Comparison of ENCODE assay signal across 8 cellular contexts in the genomic region with DNA sequence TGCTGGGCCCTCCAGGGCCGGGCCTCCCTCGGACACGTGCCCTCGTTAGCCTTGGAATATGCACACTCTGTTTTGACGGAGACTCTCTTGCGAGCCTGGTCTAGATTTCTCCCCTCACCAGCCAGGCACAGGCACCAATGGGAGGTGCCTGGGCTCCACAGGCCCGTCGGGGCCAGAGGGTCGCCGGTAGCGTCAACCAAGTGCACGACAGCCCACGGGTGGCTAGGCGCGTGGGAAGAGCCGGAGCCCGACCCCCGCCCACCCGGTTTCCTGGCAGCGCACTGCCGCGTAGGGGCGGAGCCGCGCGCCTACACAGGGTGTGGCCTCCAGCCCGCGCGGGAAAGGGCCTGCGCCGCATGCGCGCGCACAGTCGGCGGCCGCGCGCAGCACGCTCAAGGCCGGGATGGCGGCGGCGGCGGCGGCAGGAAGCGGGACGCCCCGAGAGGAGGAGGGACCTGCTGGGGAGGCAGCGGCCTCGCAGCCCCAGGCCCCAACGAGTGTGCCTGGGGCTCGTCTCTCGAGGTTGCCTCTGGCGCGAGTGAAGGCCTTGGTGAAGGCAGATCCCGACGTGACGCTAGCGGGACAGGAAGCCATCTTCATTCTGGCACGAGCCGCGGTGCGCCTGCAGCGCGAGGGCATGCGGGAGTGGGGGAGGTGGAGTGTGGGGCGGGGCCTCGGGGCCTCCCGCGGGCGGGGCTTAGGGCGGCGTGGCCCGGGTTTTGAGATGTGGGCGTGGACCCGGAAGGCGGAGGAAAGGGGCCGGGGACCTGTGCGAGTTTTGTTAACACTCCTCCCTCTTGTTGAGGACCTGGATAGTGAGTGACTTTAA. TPM values are rescaled to one million over a fixed set of nuclear protein-coding genes. Genes with fewer than 3 reads are reported as not detected.
DNase-seq lines count a peak whose midpoint lies in the region; ATAC-seq, FAIRE-seq and TF ChIP-seq lines count a peak whose summit lies in the region.

A gene with protein sequence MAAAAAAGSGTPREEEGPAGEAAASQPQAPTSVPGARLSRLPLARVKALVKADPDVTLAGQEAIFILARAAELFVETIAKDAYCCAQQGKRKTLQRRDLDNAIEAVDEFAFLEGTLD (plus strand): TSS at position 367 of the 829 bp plus-strand sequence. CDS start 37 bp downstream, at position 404.

- H3K36me3 ChIP-seq in astrocyte (ENCODE audit: insufficient read depth, low read length), result peaks cover 8% of the 10 kb centered on the region
- H3K36me3 ChIP-seq in rectal smooth muscle tissue (ENCODE audit: control insufficient read depth, insufficient read depth, low read length), result no peaks in the 10 kb centered on the region
- no peaks in the 10 kb centered on the region for H3K36me3 ChIP-seq in vagina

- peak in 1 of 2 donors; percentile 82 for TF ChIP-seq POLR2A in vagina (IDR thresholded peaks at IDR 0.05)

- H3K4me3 ChIP-seq in astrocyte (ENCODE audit: insufficient read depth, low read depth, low read length) (peak within 1 kb of the TSS; percentile 74), rectal smooth muscle tissue (ENCODE audit: low read length) (peak within 1 kb of the TSS; percentile 87), vagina (peak within 1 kb of the TSS; percentile 58 to 63)

- no peaks in the 10 kb centered on the region for H3K27me3 Mint-ChIP-seq in astrocyte (ENCODE audit: low read depth, unreplicated experiment)

- TF ChIP-seq CTCF in astrocyte (IDR thresholded peaks at IDR 0.05; ENCODE audit: insufficient read depth, low read depth, low read length), result no peak
- TF ChIP-seq CTCF in vagina (IDR thresholded peaks at IDR 0.05), result peak in 1 of 3 experiments; percentile 22

- intact Hi-C loops in vagina (cut with DNase I), result no loop called here

- H3K4me2 ChIP-seq in astrocyte (ENCODE audit: low read length), result peak within 1 kb of the TSS; percentile 92

- peaks cover 16% of the 10 kb centered on the region for H3K36me3 Mint-ChIP-seq in astrocyte (ENCODE audit: low read depth, unreplicated experiment)

- H4K20me1 ChIP-seq in astrocyte (ENCODE audit: insufficient read depth, low read length), result no peaks in the 10 kb centered on the region

- peak within 1 kb of the TSS; percentile 100 for H2AFZ ChIP-seq in astrocyte (ENCODE audit: low read depth, low read length)

- H3K9me3 ChIP-seq in astrocyte (ENCODE audit: insufficient read depth, low read depth, low read length), result no peaks in the 10 kb centered on the region
- H3K9me3 ChIP-seq in vagina, result no peaks in the 10 kb centered on the region

- H3K9me3 Mint-ChIP-seq in astrocyte (ENCODE audit: unreplicated experiment), result peaks cover 2% of the 10 kb centered on the region

- H3K9ac ChIP-seq in astrocyte (ENCODE audit: low read length), result peak within 1 kb of the TSS; percentile 87
- H3K9ac ChIP-seq in rectal smooth muscle tissue (ENCODE audit: low read length), result peak within 1 kb of the TSS; percentile 75

- H3K4me1 Mint-ChIP-seq in astrocyte (ENCODE audit: low read depth, unreplicated experiment), result peaks cover 10% of the 10 kb centered on the region

- no peaks in the 10 kb centered on the region for H3K79me2 ChIP-seq in astrocyte (ENCODE audit: insufficient read depth, low read length)

- H3K4me1 ChIP-seq in astrocyte (ENCODE audit: insufficient read depth, low read length) (peaks cover 9% of the 10 kb centered on the region), rectal smooth muscle tissue (ENCODE audit: control insufficient read depth, insufficient read depth, low read length) (peaks cover 3% of the 10 kb centered on the region), vagina (peaks cover 5% of the 10 kb centered on the region)

- DNase-seq in NCI-H1930 (lab: John Stamatoyannopoulos, UW), result peak; percentile 79 to 82
- peak; percentile 82 for DNase-seq in T-helper 22 cell (ENCODE audit: low read depth)
- peak; percentile 73 for DNase-seq in astrocyte (ENCODE audit: low read depth)
- peak; percentile 74 for DNase-seq in hepatic stellate cell (ENCODE audit: low spot score)
- peak in 1 of 2 donors; percentile 93 for DNase-seq in vagina (ENCODE audit: extremely low spot score in 2 of 2)

- FAIRE-seq in astrocyte (lab: Jason Lieb, UNC), result no peak

- H3K4me3 Mint-ChIP-seq in astrocyte (ENCODE audit: unreplicated experiment), result peak within 1 kb of the TSS; percentile 86

- peak; percentile 76 for ATAC-seq in GM18508 (IDR thresholded peaks at IDR 0.05; ENCODE audit: insufficient read depth, unreplicated experiment)
- peak; percentile 90 for ATAC-seq in HG02973 (IDR thresholded peaks at IDR 0.05; ENCODE audit: unreplicated experiment)

- H3K27ac ChIP-seq in astrocyte (ENCODE audit: low read depth, low read length) (peak within 1 kb of the TSS; percentile 89), rectal smooth muscle tissue (ENCODE audit: low read depth, low read length) (peak within 1 kb of the TSS; percentile 96), vagina (peak within 1 kb of the TSS; percentile 88)

- H3K27ac Mint-ChIP-seq in astrocyte (ENCODE audit: unreplicated experiment), result peak within 1 kb of the TSS; percentile 77

- H3K27me3 ChIP-seq in astrocyte (ENCODE audit: insufficient read depth, low read length) (no peaks in the 10 kb centered on the region), rectal smooth muscle tissue (ENCODE audit: control insufficient read depth, insufficient read depth, low read length) (no peaks in the 10 kb centered on the region), vagina (no peaks in the 10 kb centered on the region)

RNA-seq across cellular contexts. Expression of the gene that starts here (rescaled TPM):
- 45.6 and 57.2 TPM in 2 replicates for total RNA-seq in astrocyte
- total RNA-seq in vagina, result 21.6 TPM
